In genomic region chr10:131979336-131979735, GRCh38 we compare ENCODE assay signal across 10 cellular contexts. TPM values are rescaled to one million over a fixed set of nuclear protein-coding genes. Genes with fewer than 3 reads are reported as not detected.
DNase-seq lines count a peak whose midpoint lies in the region; ATAC-seq, FAIRE-seq and TF ChIP-seq lines count a peak whose summit lies in the region.
"Had no signal": no experiment of that assay in that cellular context is flagged by ENCODE, and none has a peak within 500 bp of the region (broad histone marks: within the 10 kb centered on the region; RNA-seq: fewer than 3 reads in every experiment).

No MANE protein-coding gene starts in this region.

- H3K27me3 Mint-ChIP-seq in activated T-cell treated with anti-CD3 and anti-CD28 coated beads, Interleukin-2, amount 50 U/mL, for 24 hours: no peaks in the 10 kb centered on the region

- FAIRE-seq in kidney (lab: Jason Lieb, UNC): no peak
- no peak for FAIRE-seq in frontal cortex (lab: Jason Lieb, UNC)

- DNase-seq in activated T-cell treated with anti-CD3 and anti-CD28 coated beads, Interleukin-2, amount 50 U/mL, for 24 hours: no peak
- DNase-seq in activated T-cell treated with anti-CD3 and anti-CD28 coated beads, Interleukin-2, amount 50 U/mL, for 1 hour: no peak
- no peak for DNase-seq in adipocyte (ENCODE audit: low read depth)
- peak; percentile 41 for DNase-seq in kidney
- DNase-seq in frontal cortex (ENCODE audit: low spot score in 2 of 2): no peak
- no peak for DNase-seq in cerebellar cortex (ENCODE audit: low spot score)
- DNase-seq: midbrain; stimulated activated CD8-positive, alpha-beta memory T cell treated with anti-CD3 and anti-CD28 coated beads, Interleukin-4, amount 100 ng/mL, for 48 hours had no signal

- H3K9me3 ChIP-seq in adipocyte (ENCODE audit: control insufficient read depth, low read length) (no peaks in the 10 kb centered on the region), kidney (ENCODE audit: control insufficient read depth in 1 of 2, low read length in 2 of 2) (no peaks in the 10 kb centered on the region), stomach smooth muscle (ENCODE audit: control insufficient read depth in 2 of 2, low read length in 2 of 2) (no peaks in the 10 kb centered on the region)

- H3K27ac ChIP-seq in kidney (ENCODE audit: low read depth in 2 of 2, low read length in 2 of 2) (peak overlapping the region in 1 of 2 donors; percentile 9), stomach smooth muscle (ENCODE audit: low read length) (no peak overlapping the region)

- peaks cover 16% of the 10 kb centered on the region for H3K4me1 ChIP-seq in adipocyte (ENCODE audit: control insufficient read depth, insufficient read depth, low read length)
- peaks cover 18% of the 10 kb centered on the region in 2 donors for H3K4me1 ChIP-seq in kidney (ENCODE audit: control insufficient read depth in 1 of 2, insufficient read depth in 1 of 2, low read depth in 1 of 2, low read length in 2 of 2)
- H3K4me1 ChIP-seq in stomach smooth muscle (ENCODE audit: control insufficient read depth, insufficient read depth, low read length): peaks cover 29% of the 10 kb centered on the region

- H3K9me3 Mint-ChIP-seq in activated T-cell treated with anti-CD3 and anti-CD28 coated beads, Interleukin-2, amount 50 U/mL, for 24 hours: no peaks in the 10 kb centered on the region

- H3K9ac ChIP-seq in adipocyte (ENCODE audit: low read length) (peak overlapping the region; percentile 94), kidney (ENCODE audit: low read length in 2 of 2) (peak overlapping the region in 1 of 2 donors; percentile 8), stomach smooth muscle (ENCODE audit: low read length in 2 of 2) (peak overlapping the region; percentile 25 to 42)

- peak overlapping the region; percentile 88 for H3K4me3 Mint-ChIP-seq in activated T-cell treated with anti-CD3 and anti-CD28 coated beads, Interleukin-2, amount 50 U/mL, for 24 hours

- H3K27me3 ChIP-seq in adipocyte (replicated peaks; ENCODE audit: control insufficient read depth, insufficient read depth, low read length) (no peaks in the 10 kb centered on the region), stomach smooth muscle (ENCODE audit: control insufficient read depth in 1 of 2, insufficient read depth in 2 of 2, low read length in 2 of 2) (no peaks in the 10 kb centered on the region)

- intact Hi-C loops in kidney (cut with DNase I): no loop called here

- H3K4me3 ChIP-seq in adipocyte (ENCODE audit: low read length) (peak overlapping the region; percentile 94), kidney (ENCODE audit: low read length in 2 of 2) (peak overlapping the region; percentile 4 to 45), stomach smooth muscle (ENCODE audit: low read length in 2 of 2) (peak overlapping the region; percentile 50 to 68)

- no peak for TF ChIP-seq CTCF in kidney (IDR thresholded peaks at IDR 0.05; ENCODE audit: borderline replicate concordance, extremely low read depth, insufficient read depth)

- no peak for ATAC-seq in GM21723 (IDR thresholded peaks at IDR 0.05; ENCODE audit: unreplicated experiment)

- H3K36me3 Mint-ChIP-seq in activated T-cell treated with anti-CD3 and anti-CD28 coated beads, Interleukin-2, amount 50 U/mL, for 24 hours (ENCODE audit: low read depth): peaks cover 38% of the 10 kb centered on the region

- H3K27ac Mint-ChIP-seq in activated T-cell treated with anti-CD3 and anti-CD28 coated beads, Interleukin-2, amount 50 U/mL, for 24 hours: peak overlapping the region; percentile 80

- peaks cover 15% of the 10 kb centered on the region for H3K36me3 ChIP-seq in adipocyte (ENCODE audit: control insufficient read depth, insufficient read depth, low read length, severe bottlenecking)
- H3K36me3 ChIP-seq in kidney (ENCODE audit: control insufficient read depth in 1 of 2, insufficient read depth in 2 of 2, low read length in 2 of 2): no peaks in the 10 kb centered on the region
- H3K36me3 ChIP-seq in stomach smooth muscle (ENCODE audit: control insufficient read depth in 2 of 2, insufficient read depth in 2 of 2, low read length in 2 of 2): no peaks in the 10 kb centered on the region

- peaks cover 69% of the 10 kb centered on the region for H3K4me1 Mint-ChIP-seq in activated T-cell treated with anti-CD3 and anti-CD28 coated beads, Interleukin-2, amount 50 U/mL, for 24 hours (ENCODE audit: low read depth)

RNA-seq across cellular contexts. Expression of gene BNIP3, which starts 2.4 kb away (rescaled TPM):
- total RNA-seq in kidney (49.6 TPM), frontal cortex (33.0 TPM)
- 75.4 TPM for polyA plus RNA-seq in kidney (ENCODE audit: insufficient read depth, low read depth, low replicate concordance)

Comparison
In these comparisons a context has a peak if more than half of its experiments do, and no peak if none do; other contexts are left out.
1. H3K4me3 ChIP-seq: peak in every context shown above with its lines; median percentile 94 in adipocyte; 59 in stomach smooth muscle; 24 in kidney.